In the genomic region with DNA sequence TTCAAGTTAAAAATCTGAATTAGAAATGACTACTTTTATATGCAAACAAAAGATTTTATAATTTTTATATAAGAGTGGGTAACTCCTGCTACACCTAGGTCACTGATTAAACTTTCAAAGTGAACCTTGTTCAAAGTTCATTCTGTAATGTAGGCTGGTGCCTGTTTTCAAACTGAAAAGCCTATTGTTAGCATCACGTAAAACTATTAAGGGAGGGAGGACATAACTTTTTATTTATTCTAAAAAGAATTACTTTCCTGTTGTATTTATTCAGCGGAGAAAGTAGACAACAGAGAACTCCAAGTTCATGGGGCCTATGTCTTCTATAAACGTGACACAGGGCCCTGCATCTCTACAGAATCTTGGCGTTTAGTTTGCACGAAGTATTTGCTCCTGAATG, we compare ENCODE assay signal across 28 cellular contexts. TPM values are rescaled to one million over a fixed set of nuclear protein-coding genes. Genes with fewer than 3 reads are reported as not detected.
"Had no signal": no experiment of that assay in that cellular context is flagged by ENCODE, and none has a peak within 500 bp of the region (broad histone marks: within the 10 kb centered on the region; RNA-seq: fewer than 3 reads in every experiment).

No MANE protein-coding gene starts in this region.

- H3K27ac ChIP-seq: brain microvascular endothelial cell, cardiac muscle cell, KMS-11, SK-N-MC had no signal

- ATAC-seq: activated T-cell treated with anti-CD3 and anti-CD28 coated beads, Interleukin-2, amount 50 U/mL, for 4 hours; Panc1; Right ventricle myocardium inferior; T-cell had no signal

- DNase-seq: activated B cell treated with CpG ODN at 0.5 μM for 24 hours; activated CD4-positive, alpha-beta memory T cell treated with anti-CD3 and anti-CD28 coated beads for 36 hours; activated CD4-positive, alpha-beta T cell treated with anti-CD3 and anti-CD28 coated beads for 1 hour; activated CD4-positive, alpha-beta T cell treated with anti-CD3 and anti-CD28 coated beads, Interleukin-2, amount 10 ng/mL, durations not matched to agents 7 days and 5 days; activated CD8-positive, alpha-beta memory T cell treated with anti-CD3 and anti-CD28 coated beads for 24 hours; activated effector memory CD4-positive, alpha-beta T cell treated with anti-CD3 and anti-CD28 coated beads, Interleukin-2, amount 50 U/mL, for 16 hours; activated naive CD4-positive, alpha-beta T cell treated with Interleukin-2 at 50 U/mL for 16 hours; activated T-cell treated with anti-CD3 and anti-CD28 coated beads, Interleukin-2, amount 50 U/mL, for 4 hours; brain microvascular endothelial cell; NCI-H1092; NCI-H1417; NCI-H1694; NCI-H2029; NCI-H345; NCI-H510A; NCI-H526 treated with DMSO at 0.1 percent for 48 hours; NCI-H82; OCI-M1; RPMI8226; T-cell; T-helper 2 cell; T1000 had no signal

- H3K36me3 ChIP-seq: brain microvascular endothelial cell had no signal

- H3K9ac ChIP-seq: KMS-11 had no signal

- H3K4me3 ChIP-seq: cardiac muscle cell, SK-N-MC had no signal

- H3K4me2 ChIP-seq: KMS-11 had no signal

- H3K27me3 ChIP-seq: brain microvascular endothelial cell, cardiac muscle cell had no signal

RNA-seq across cellular contexts. Expression of gene FERMT1, which starts 27.4 kb away (rescaled TPM):
- total RNA-seq: activated B cell treated with CpG ODN at 0.5 μM for 24 hours; activated CD4-positive, alpha-beta T cell treated with anti-CD3 and anti-CD28 coated beads, Interleukin-2, amount 10 ng/mL, durations not matched to agents 7 days and 5 days had no signal

RNA-seq across cellular contexts. Expression of gene LRRN4, which starts 41.5 kb away (rescaled TPM):
- total RNA-seq: activated B cell treated with CpG ODN at 0.5 μM for 24 hours; activated CD4-positive, alpha-beta memory T cell treated with anti-CD3 and anti-CD28 coated beads for 36 hours; activated CD4-positive, alpha-beta T cell treated with anti-CD3 and anti-CD28 coated beads, Interleukin-2, amount 10 ng/mL, durations not matched to agents 7 days and 5 days; MCF 10A had no signal
